8 cellular contexts compared by ENCODE assay signal in the genomic region with DNA sequence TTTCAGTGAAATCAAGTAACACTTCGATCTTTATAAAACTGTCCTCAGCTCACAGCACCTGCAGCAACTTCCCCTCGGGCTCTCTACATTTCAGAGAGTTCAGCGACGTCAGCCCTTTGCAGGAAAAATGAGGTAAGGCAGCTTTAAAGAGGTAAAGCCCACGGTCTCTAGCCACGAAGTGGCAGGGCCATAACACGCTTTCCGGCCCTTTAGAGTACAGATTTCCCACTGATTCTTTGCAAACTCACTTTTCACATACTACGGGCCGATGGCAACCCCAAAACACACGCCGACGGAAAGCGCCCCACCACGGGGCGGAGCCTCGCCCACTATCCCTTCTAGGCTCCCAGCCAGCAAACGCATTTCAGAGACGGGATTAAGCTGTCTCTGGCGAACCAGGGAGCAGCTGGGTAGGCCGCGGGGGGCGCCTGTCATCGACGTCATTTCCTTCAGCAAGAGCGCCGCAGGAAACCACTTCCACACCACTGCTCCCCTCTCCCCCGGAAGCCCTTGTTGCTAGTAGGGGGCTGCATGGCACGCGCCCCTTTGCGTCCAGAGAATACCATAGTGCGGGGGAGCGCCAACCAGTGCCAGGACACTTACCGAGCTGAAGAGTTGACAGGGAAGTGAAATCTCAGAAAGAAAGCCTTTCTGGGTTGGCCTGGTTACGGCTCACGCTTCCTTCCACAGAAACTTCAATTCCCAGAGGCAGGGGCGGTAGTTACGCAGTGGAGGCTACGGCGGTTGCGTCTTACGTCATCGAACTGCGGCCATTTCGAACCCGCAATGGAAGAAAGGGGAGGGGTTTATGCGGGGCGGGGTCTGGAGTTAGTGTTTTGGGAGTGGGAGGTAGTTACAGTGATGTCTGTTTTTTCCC. TPM values are rescaled to one million over a fixed set of nuclear protein-coding genes. Genes with fewer than 3 reads are reported as not detected.
DNase-seq lines count a peak whose midpoint lies in the region; ATAC-seq, FAIRE-seq and TF ChIP-seq lines count a peak whose summit lies in the region.

A gene with protein sequence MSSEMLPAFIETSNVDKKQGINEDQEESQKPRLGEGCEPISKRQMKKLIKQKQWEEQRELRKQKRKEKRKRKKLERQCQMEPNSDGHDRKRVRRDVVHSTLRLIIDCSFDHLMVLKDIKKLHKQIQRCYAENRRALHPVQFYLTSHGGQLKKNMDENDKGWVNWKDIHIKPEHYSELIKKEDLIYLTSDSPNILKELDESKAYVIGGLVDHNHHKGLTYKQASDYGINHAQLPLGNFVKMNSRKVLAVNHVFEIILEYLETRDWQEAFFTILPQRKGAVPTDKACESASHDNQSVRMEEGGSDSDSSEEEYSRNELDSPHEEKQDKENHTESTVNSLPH (minus strand): TSS at position 730 of the 877 bp plus-strand sequence. CDS start 4,701 bp downstream, outside the sequence.

- H3K9me3 ChIP-seq in A673 (ENCODE audit: low read depth, low read length, poor library complexity, severe bottlenecking) (no peaks in the 10 kb centered on the region), WERI-Rb-1 (ENCODE audit: severe bottlenecking) (no peaks in the 10 kb centered on the region), iPS-20b (ENCODE audit: insufficient read depth, low read depth, low read length) (no peaks in the 10 kb centered on the region)

- ATAC-seq in GM18868 (IDR thresholded peaks at IDR 0.05; ENCODE audit: unreplicated experiment) (peak; percentile 92), HG03108 (IDR thresholded peaks at IDR 0.05; ENCODE audit: unreplicated experiment) (peak; percentile 94)

- H3K4me3 ChIP-seq in A673 (ENCODE audit: low read depth, low read length, poor library complexity, severe bottlenecking) (peak within 1 kb of the TSS; percentile 65), WERI-Rb-1 (ENCODE audit: low read depth, low read length) (peak within 1 kb of the TSS; percentile 78), bronchial epithelial cell (ENCODE audit: low read depth, low read length) (peak within 1 kb of the TSS; percentile 62), iPS-20b (ENCODE audit: low read length) (peak within 1 kb of the TSS; percentile 97), skin epidermis (peak within 1 kb of the TSS; percentile 45 to 58 (median 51))

- POLR2A ChIA-PET in A673 (lab: Charles Lee; ENCODE audit: low non-redundant PET) = no interaction called here

- H3K9ac ChIP-seq in iPS-20b (ENCODE audit: low read depth, low read length) = peak within 1 kb of the TSS; percentile 97

- DNase-seq in A673 (ENCODE audit: low spot score) (peak; percentile 98), NCI-H2196 (lab: John Stamatoyannopoulos, UW; ENCODE audit: unreplicated experiment) (peak; percentile 84), WERI-Rb-1 (peak; percentile 99), bronchial epithelial cell (ENCODE audit: low read depth) (peak; percentile 93)

- TF ChIP-seq CTCF in A673 (conservative IDR thresholded peaks at IDR 0.05; ENCODE audit: low read depth, low read length) (no peak), WERI-Rb-1 (IDR thresholded peaks at IDR 0.05; ENCODE audit: low read depth, low read length) (peak; percentile 21; the same call in 1 of the 2 replicates), bronchial epithelial cell (IDR thresholded peaks at IDR 0.05; ENCODE audit: insufficient read depth, low read length, severe bottlenecking) (no peak)

- no peaks in the 10 kb centered on the region for H3K36me3 ChIP-seq in A673 (ENCODE audit: insufficient read depth, low read length, poor library complexity, severe bottlenecking)
- no peaks in the 10 kb centered on the region for H3K36me3 ChIP-seq in WERI-Rb-1
- H3K36me3 ChIP-seq in bronchial epithelial cell (ENCODE audit: control insufficient read depth, insufficient read depth, low read length) = no peaks in the 10 kb centered on the region
- no peaks in the 10 kb centered on the region for H3K36me3 ChIP-seq in iPS-20b (ENCODE audit: insufficient read depth, low read depth, low read length)

- intact Hi-C loops in A673 (cut with micrococcal nuclease; ENCODE audit: unreplicated experiment) = loop anchor here (5.0 kb wide), 2 partner anchors 324 to 384 kb away; a partner anchor contains a TSS

- CTCF ChIA-PET in A673 (lab: Charles Lee) = no interaction called here

- no peaks in the 10 kb centered on the region for H3K27me3 ChIP-seq in A673 (replicated peaks; ENCODE audit: insufficient read depth, low read depth, low read length, poor library complexity)
- H3K27me3 ChIP-seq in WERI-Rb-1 (ENCODE audit: insufficient read depth, low read depth, severe bottlenecking) = no peaks in the 10 kb centered on the region
- no peaks in the 10 kb centered on the region for H3K27me3 ChIP-seq in bronchial epithelial cell (ENCODE audit: control insufficient read depth, insufficient read depth, low read length)
- no peaks in the 10 kb centered on the region for H3K27me3 ChIP-seq in iPS-20b (ENCODE audit: insufficient read depth, low read length)

- FAIRE-seq in bronchial epithelial cell (lab: Jason Lieb, UNC) = no peak

- BruUV-seq in A673 (replicated peaks; lab: Mats Ljungman, UMichigan) = no TSS peak

- H3K27ac ChIP-seq in A673 (ENCODE audit: low read depth, low read length, poor library complexity, severe bottlenecking) (peak within 1 kb of the TSS; percentile 99), WERI-Rb-1 (peak within 1 kb of the TSS; percentile 94), iPS-20b (ENCODE audit: low read length) (peak within 1 kb of the TSS; percentile 94), skin epidermis (peak within 1 kb of the TSS; percentile 64 to 97 (median 92))

- no peaks in the 10 kb centered on the region for H3K4me1 ChIP-seq in A673 (ENCODE audit: insufficient read depth, low read length, poor library complexity, severe bottlenecking)
- H3K4me1 ChIP-seq in iPS-20b (ENCODE audit: insufficient read depth, low read length) = no peaks in the 10 kb centered on the region

RNA-seq across cellular contexts. Expression of the gene that starts here (rescaled TPM):
- 2.4 and 4.6 TPM in 2 replicates for total RNA-seq in A673 (2021)
- total RNA-seq in bronchial epithelial cell = 12.1 and 14.6 TPM in 2 replicates

Comparison
In these comparisons a context has a peak if more than half of its experiments do, and no peak if none do; other contexts are left out.
1. Peak in every context shown above with its lines: DNase-seq, ATAC-seq, H3K4me3 ChIP-seq and H3K27ac ChIP-seq.